ENCODE assay signal across 8 cellular contexts in genomic region chr16:69311115-69311532, GRCh38.
DNase-seq lines count a peak whose midpoint lies in the region; ATAC-seq, FAIRE-seq and TF ChIP-seq lines count a peak whose summit lies in the region.

TSS of gene VPS4A (plus strand) at chr16:69311350. CDS start at chr16:69311512, 162 bp downstream.

- H3K9ac ChIP-seq in ES-I3 (ENCODE audit: low read depth, low read length): peak within 1 kb of the TSS; percentile 95

- H3K36me3 ChIP-seq in ES-I3 (ENCODE audit: insufficient read depth, low read length): no peaks in the 10 kb centered on the region; the same call in 1 of the 2 replicates
- peaks cover 34% of the 10 kb centered on the region for H3K36me3 ChIP-seq in RWPE2 (ENCODE audit: low read depth)

- TF ChIP-seq CTCF in RWPE2 (IDR thresholded peaks at IDR 0.05; ENCODE audit: poor library complexity, severe bottlenecking) (peak; percentile 95), fibroblast of pulmonary artery (IDR thresholded peaks at IDR 0.05; ENCODE audit: low read length, missing control alignments) (peak; percentile 60), nephron progenitor cell (IDR thresholded peaks at IDR 0.05) (peak; percentile 68)

- no peak for FAIRE-seq in H54 (lab: Jason Lieb, UNC)

- ATAC-seq in RWPE2 (ENCODE audit: low read depth): peak; percentile 90
- peak; percentile 97 for ATAC-seq in stimulated activated naive CD8-positive, alpha-beta T cell treated with anti-CD3 and anti-CD28 coated beads, Interleukin-15, amount 100 ng/mL, for 72 hours

- DNase-seq in H54 (ENCODE audit: insufficient read length, low spot score) (peak; percentile 95), LoVo (ENCODE audit: low spot score) (peak; percentile 98), RWPE2 (ENCODE audit: low spot score) (peak; percentile 96), fibroblast of pulmonary artery (ENCODE audit: low read depth) (peak; percentile 97), nephron progenitor cell (peak; percentile 99)
- DNase-seq in activated T-helper 9 cell treated with anti-CD3 and anti-CD28 coated beads, Interleukin-2, amount 50 U/mL, for 16 hours (ENCODE audit: low read depth): peak; percentile 97
- peak; percentile 99 to 100 for DNase-seq in stimulated activated naive CD8-positive, alpha-beta T cell treated with anti-CD3 and anti-CD28 coated beads, Interleukin-15, amount 100 ng/mL, for 72 hours

- H3K27me3 ChIP-seq in RWPE2 (ENCODE audit: insufficient read depth, poor library complexity, severe bottlenecking): no peaks in the 10 kb centered on the region

- H3K9me3 ChIP-seq in ES-I3 (ENCODE audit: control insufficient read depth, insufficient read depth, low read length) (no peaks in the 10 kb centered on the region), RWPE2 (ENCODE audit: severe bottlenecking) (no peaks in the 10 kb centered on the region)

- H3K4me3 ChIP-seq in RWPE2 (ENCODE audit: severe bottlenecking): peak within 1 kb of the TSS; percentile 92
- H3K4me3 ChIP-seq in fibroblast of pulmonary artery (replicated peaks; ENCODE audit: low read depth, low read length): peak within 1 kb of the TSS; percentile 85

- peak within 1 kb of the TSS; percentile 94 for H3K27ac Mint-ChIP-seq in nephron progenitor cell
- peak within 1 kb of the TSS; percentile 98 to 99 for H3K27ac Mint-ChIP-seq in stimulated activated naive CD8-positive, alpha-beta T cell treated with anti-CD3 and anti-CD28 coated beads, Interleukin-15, amount 100 ng/mL, for 72 hours

- H3K27me3 Mint-ChIP-seq in nephron progenitor cell (ENCODE audit: low read depth, poor library complexity): peaks cover 2% of the 10 kb centered on the region
- no peaks in the 10 kb centered on the region for H3K27me3 Mint-ChIP-seq in stimulated activated naive CD8-positive, alpha-beta T cell treated with anti-CD3 and anti-CD28 coated beads, Interleukin-15, amount 100 ng/mL, for 72 hours

- H3K4me1 ChIP-seq in ES-I3 (ENCODE audit: insufficient read depth, low read length) (no peaks in the 10 kb centered on the region), RWPE2 (ENCODE audit: insufficient read depth, poor library complexity, severe bottlenecking) (no peaks in the 10 kb centered on the region)

- H3K4me3 Mint-ChIP-seq in nephron progenitor cell: peak within 1 kb of the TSS; percentile 98
- H3K4me3 Mint-ChIP-seq in stimulated activated naive CD8-positive, alpha-beta T cell treated with anti-CD3 and anti-CD28 coated beads, Interleukin-15, amount 100 ng/mL, for 72 hours: peak within 1 kb of the TSS; percentile 98 to 99

- peak within 1 kb of the TSS; percentile 64 for H3K27ac ChIP-seq in RWPE2 (ENCODE audit: poor library complexity, severe bottlenecking)

- peaks cover 29% of the 10 kb centered on the region for H3K36me3 Mint-ChIP-seq in nephron progenitor cell (ENCODE audit: low read depth)

- no peaks in the 10 kb centered on the region for H3K9me3 Mint-ChIP-seq in nephron progenitor cell
- H3K9me3 Mint-ChIP-seq in stimulated activated naive CD8-positive, alpha-beta T cell treated with anti-CD3 and anti-CD28 coated beads, Interleukin-15, amount 100 ng/mL, for 72 hours: peaks cover 0 to 5% of the 10 kb centered on the region in 2 donors

- H3K4me1 Mint-ChIP-seq in nephron progenitor cell: peaks cover 22% of the 10 kb centered on the region
- H3K4me1 Mint-ChIP-seq in stimulated activated naive CD8-positive, alpha-beta T cell treated with anti-CD3 and anti-CD28 coated beads, Interleukin-15, amount 100 ng/mL, for 72 hours: peaks cover 39% of the 10 kb centered on the region

- peak; percentile 80 for TF ChIP-seq POLR2A in H54 (IDR thresholded peaks at IDR 0.05; ENCODE audit: low read depth, low read length)

Comparison
In these comparisons a context has a peak if more than half of its experiments do, and no peak if none do; other contexts are left out.
1. Peak in every context shown above with its lines: DNase-seq, ATAC-seq, H3K4me3 ChIP-seq and H3K27ac ChIP-seq.